Comparison of ENCODE assay signal across 19 cellular contexts in genomic region chr19:28497137-28497536, GRCh38.
DNase-seq lines count a peak whose midpoint lies in the region; ATAC-seq and TF ChIP-seq lines count a peak whose summit lies in the region.
"Had no signal": no experiment of that assay in that cellular context is flagged by ENCODE, and none has a peak within 500 bp of the region (broad histone marks: within the 10 kb centered on the region; RNA-seq: fewer than 3 reads in every experiment).

No MANE protein-coding gene starts in this region.

- TF ChIP-seq CTCF in natural killer cell (IDR thresholded peaks at IDR 0.05) (no peak), astrocyte of the spinal cord (IDR thresholded peaks at IDR 0.05; ENCODE audit: low read depth, low read length) (no peak), stomach (IDR thresholded peaks at IDR 0.05) (no peak)

- H3K4me1 ChIP-seq in stomach = peaks cover 0 to 19% (median 0%) of the 10 kb centered on the region in 4 donors
- H3K4me1 ChIP-seq: Caco-2 had no signal

- H3K9me3 Mint-ChIP-seq in natural killer cell = no peaks in the 10 kb centered on the region
- no peaks in the 10 kb centered on the region for H3K9me3 Mint-ChIP-seq in natural killer cell treated with Interleukin-12 subunit alpha and Interleukin-12 subunit beta and Interleukin-15 and Interleukin-18, amount 100 ng/mL, for 72 hours
- peaks cover 7% of the 10 kb centered on the region for H3K9me3 Mint-ChIP-seq in activated CD4-positive, alpha-beta memory T cell treated with anti-CD3 and anti-CD28 coated beads, Interleukin-2, amount 10 ng/mL, durations not matched to agents 7 days and 5 days

- H3K4me3 Mint-ChIP-seq in natural killer cell = peak overlapping the region; percentile 58
- no peak overlapping the region for H3K4me3 Mint-ChIP-seq in natural killer cell treated with Interleukin-12 subunit alpha and Interleukin-12 subunit beta and Interleukin-15 and Interleukin-18, amount 100 ng/mL, for 72 hours
- no peak overlapping the region for H3K4me3 Mint-ChIP-seq in activated CD4-positive, alpha-beta memory T cell treated with anti-CD3 and anti-CD28 coated beads, Interleukin-2, amount 10 ng/mL, durations not matched to agents 7 days and 5 days

- no peak for TF ChIP-seq POLR2A in stomach (IDR thresholded peaks at IDR 0.05)

- H3K36me3 ChIP-seq in stomach = no peaks in the 10 kb centered on the region

- peaks cover 6% of the 10 kb centered on the region for H3K36me3 Mint-ChIP-seq in natural killer cell
- no peaks in the 10 kb centered on the region for H3K36me3 Mint-ChIP-seq in natural killer cell treated with Interleukin-12 subunit alpha and Interleukin-12 subunit beta and Interleukin-15 and Interleukin-18, amount 100 ng/mL, for 72 hours
- no peaks in the 10 kb centered on the region for H3K36me3 Mint-ChIP-seq in activated CD4-positive, alpha-beta memory T cell treated with anti-CD3 and anti-CD28 coated beads, Interleukin-2, amount 10 ng/mL, durations not matched to agents 7 days and 5 days (ENCODE audit: low read depth)

- peaks cover 0 to 1% (median 0%) of the 10 kb centered on the region in 3 donors for H3K27me3 ChIP-seq in stomach

- CTCF ChIA-PET in activated CD4-positive, alpha-beta memory T cell treated with anti-CD3 and anti-CD28 coated beads, Interleukin-2, amount 10 ng/mL, durations not matched to agents 7 days and 5 days (lab: Charles Lee) = no interaction called here

- ATAC-seq in natural killer cell = no peak
- ATAC-seq in natural killer cell treated with Interleukin-12 subunit alpha and Interleukin-12 subunit beta and Interleukin-15 and Interleukin-18, amount 100 ng/mL, for 72 hours = no peak
- ATAC-seq: GM12878, K562, Panc1 had no signal

- no peak for DNase-seq in natural killer cell
- no peak for DNase-seq in natural killer cell treated with Interleukin-12 subunit alpha and Interleukin-12 subunit beta and Interleukin-15 and Interleukin-18, amount 100 ng/mL, for 72 hours (ENCODE audit: low spot score)
- peak; percentile 6 for DNase-seq in astrocyte of the spinal cord (ENCODE audit: low read depth, low spot score)
- peak; percentile 62 for DNase-seq in kidney glomerular epithelial cell (lab: John Stamatoyannopoulos, UW)
- no peak for DNase-seq in NCI-H1436 treated with DMSO at 0.1 percent for 48 hours (lab: John Stamatoyannopoulos, UW)
- no peak for DNase-seq in activated effector memory CD4-positive, alpha-beta T cell treated with anti-CD3 and anti-CD28 coated beads, Interleukin-2, amount 50 U/mL, for 16 hours
- no peak for DNase-seq in stomach
- no peak for DNase-seq in activated CD4-positive, alpha-beta memory T cell treated with anti-CD3 and anti-CD28 coated beads, Interleukin-2, amount 10 ng/mL, durations not matched to agents 7 days and 5 days
- DNase-seq: Caco-2, DMS53, GM23248, NCI-H1694, NCI-H446 treated with DMSO at 0.1 percent for 48 hours, NCI-H774, SIG-M5 had no signal

- no peak for TF ChIP-seq EP300 in stomach (IDR thresholded peaks at IDR 0.05)

- H3K9me3 ChIP-seq in stomach = no peaks in the 10 kb centered on the region
- H3K9me3 ChIP-seq: Caco-2 had no signal

- in situ Hi-C loops in astrocyte of the spinal cord (cut with HindIII; ENCODE audit: low sequenced_read_pairs) = no loop called here

- H3K4me3 ChIP-seq in astrocyte of the spinal cord (ENCODE audit: low read depth, low read length) (no peak overlapping the region), stomach (no peak overlapping the region)
- H3K4me3 ChIP-seq: GM12878, GM23248, K562 had no signal

- H3K27ac Mint-ChIP-seq in natural killer cell = peak overlapping the region; percentile 91 to 94
- peak overlapping the region in 1 of 2 donors; percentile 15 for H3K27ac Mint-ChIP-seq in natural killer cell treated with Interleukin-12 subunit alpha and Interleukin-12 subunit beta and Interleukin-15 and Interleukin-18, amount 100 ng/mL, for 72 hours
- no peak overlapping the region for H3K27ac Mint-ChIP-seq in activated CD4-positive, alpha-beta memory T cell treated with anti-CD3 and anti-CD28 coated beads, Interleukin-2, amount 10 ng/mL, durations not matched to agents 7 days and 5 days

- POLR2A ChIA-PET in activated CD4-positive, alpha-beta memory T cell treated with anti-CD3 and anti-CD28 coated beads, Interleukin-2, amount 10 ng/mL, durations not matched to agents 7 days and 5 days (lab: Charles Lee) = no interaction called here

- H3K27me3 Mint-ChIP-seq in natural killer cell (ENCODE audit: low read depth in 2 of 2) = no peaks in the 10 kb centered on the region
- no peaks in the 10 kb centered on the region for H3K27me3 Mint-ChIP-seq in natural killer cell treated with Interleukin-12 subunit alpha and Interleukin-12 subunit beta and Interleukin-15 and Interleukin-18, amount 100 ng/mL, for 72 hours
- no peaks in the 10 kb centered on the region for H3K27me3 Mint-ChIP-seq in activated CD4-positive, alpha-beta memory T cell treated with anti-CD3 and anti-CD28 coated beads, Interleukin-2, amount 10 ng/mL, durations not matched to agents 7 days and 5 days

- intact Hi-C loops in natural killer cell (cut with micrococcal nuclease) = no loop called here
- intact Hi-C loops in stomach (cut with DNase I; ENCODE audit: low total_unique reads) = no loop called here

- no peak overlapping the region for H3K27ac ChIP-seq in stomach
- H3K27ac ChIP-seq: GM23248, HL-60 had no signal

- peaks cover 57% of the 10 kb centered on the region in 2 donors for H3K4me1 Mint-ChIP-seq in natural killer cell
- peaks cover 40 to 53% of the 10 kb centered on the region in 2 donors for H3K4me1 Mint-ChIP-seq in natural killer cell treated with Interleukin-12 subunit alpha and Interleukin-12 subunit beta and Interleukin-15 and Interleukin-18, amount 100 ng/mL, for 72 hours (ENCODE audit: low read depth in 2 of 2)
- H3K4me1 Mint-ChIP-seq in activated CD4-positive, alpha-beta memory T cell treated with anti-CD3 and anti-CD28 coated beads, Interleukin-2, amount 10 ng/mL, durations not matched to agents 7 days and 5 days = no peaks in the 10 kb centered on the region

- 77 to 86% (median 83%) methylated on average over 5 of the region's 5 CpGs for WGBS in stomach, 5 donors

Comparison
In these comparisons a context has a peak if more than half of its experiments do, and no peak if none do; other contexts are left out.
1. DNase-seq: peak in astrocyte of the spinal cord (single experiment) and kidney glomerular epithelial cell (single experiment); none in natural killer cell (single experiment), natural killer cell treated with Interleukin-12 subunit alpha and Interleukin-12 subunit beta and Interleukin-15 and Interleukin-18, amount 100 ng/mL, for 72 hours (single experiment), NCI-H1436 treated with DMSO at 0.1 percent for 48 hours (single experiment), activated effector memory CD4-positive, alpha-beta T cell treated with anti-CD3 and anti-CD28 coated beads, Interleukin-2, amount 50 U/mL, for 16 hours (single experiment), stomach (single experiment) and activated CD4-positive, alpha-beta memory T cell treated with anti-CD3 and anti-CD28 coated beads, Interleukin-2, amount 10 ng/mL, durations not matched to agents 7 days and 5 days (single experiment).